ENCODE assay signal across 8 cellular contexts in the genomic region with DNA sequence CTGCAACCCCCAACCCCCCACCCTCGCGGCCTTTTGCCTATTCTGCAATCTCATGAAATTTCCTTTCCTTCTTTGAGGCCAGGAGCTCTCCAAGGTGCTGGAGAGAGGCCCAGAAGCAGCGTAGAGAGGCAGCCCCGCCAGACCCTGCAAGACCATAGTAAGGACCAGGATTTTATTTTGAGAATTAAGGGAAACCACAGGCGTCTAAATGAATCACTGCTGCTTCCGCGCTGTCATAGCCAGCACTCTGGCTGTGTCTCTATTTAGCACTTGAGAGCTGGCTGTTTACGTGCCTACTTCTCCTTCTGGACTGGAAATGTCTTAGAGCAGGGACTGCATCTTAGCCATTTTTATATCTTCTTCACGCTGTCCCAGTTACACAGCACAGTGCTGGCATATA.
DNase-seq lines count a peak whose midpoint lies in the region; TF ChIP-seq lines count a peak whose summit lies in the region.

No MANE protein-coding gene starts in this region.

- H3K4me3 ChIP-seq in fibroblast of pulmonary artery (replicated peaks; ENCODE audit: low read depth, low read length), result no peak overlapping the region

- DNase-seq in activated naive CD4-positive, alpha-beta T cell treated with Interleukin-2 at 50 U/mL for 16 hours, result peak; percentile 3
- DNase-seq in activated naive CD4-positive, alpha-beta T cell (lab: John Stamatoyannopoulos, UW), result no peak
- peak; percentile 28 for DNase-seq in OCI-M1 (lab: John Stamatoyannopoulos, UW)
- DNase-seq in fibroblast of pulmonary artery (ENCODE audit: low read depth), result peak; percentile 3
- peak; percentile 2 for DNase-seq in stimulated activated CD4-positive, alpha-beta T cell treated with anti-CD3 and anti-CD28 coated beads, Interleukin-4, amount 100 ng/mL, for 1 hour
- no peak for DNase-seq in NCI-H1105 (lab: John Stamatoyannopoulos, UW)
- no peak for DNase-seq in GOT3 (lab: John Stamatoyannopoulos, UW)
- no peak for DNase-seq in activated CD4-positive, CD25-positive, alpha-beta regulatory T cell (lab: John Stamatoyannopoulos, UW)

- no peak for TF ChIP-seq CTCF in fibroblast of pulmonary artery (IDR thresholded peaks at IDR 0.05; ENCODE audit: low read length, missing control alignments)

Comparison
In these comparisons a context has a peak if more than half of its experiments do, and no peak if none do; other contexts are left out.
1. DNase-seq: peak in activated naive CD4-positive, alpha-beta T cell treated with Interleukin-2 at 50 U/mL for 16 hours (single experiment), OCI-M1 (single experiment), fibroblast of pulmonary artery (single experiment) and stimulated activated CD4-positive, alpha-beta T cell treated with anti-CD3 and anti-CD28 coated beads, Interleukin-4, amount 100 ng/mL, for 1 hour (single experiment); none in activated naive CD4-positive, alpha-beta T cell (0 of 4), NCI-H1105 (single experiment), GOT3 (single experiment) and activated CD4-positive, CD25-positive, alpha-beta regulatory T cell (0 of 4).